Comparison of ENCODE assay signal across 26 cellular contexts in the genomic region with DNA sequence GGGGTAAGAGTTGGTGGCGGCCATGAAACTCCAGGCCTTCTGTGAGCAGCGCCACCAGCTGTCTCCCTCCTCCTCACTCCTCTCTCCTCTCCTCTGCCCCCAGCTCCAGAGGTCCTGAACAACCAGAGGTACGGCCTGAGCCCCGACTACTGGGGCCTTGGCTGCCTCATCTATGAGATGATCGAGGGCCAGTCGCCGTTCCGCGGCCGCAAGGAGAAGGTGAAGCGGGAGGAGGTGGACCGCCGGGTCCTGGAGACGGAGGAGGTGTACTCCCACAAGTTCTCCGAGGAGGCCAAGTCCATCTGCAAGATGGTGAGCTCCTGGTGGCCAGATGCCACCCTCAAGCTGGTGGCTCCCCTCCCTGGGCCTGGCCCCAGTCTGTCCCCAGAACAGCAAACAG.
A peak's percentile ranks its signal among the peaks of the same experiment; 100 is the strongest.
DNase-seq lines count a peak whose midpoint lies in the region; ATAC-seq and TF ChIP-seq lines count a peak whose summit lies in the region.
"Had no signal": no experiment of that assay in that cellular context is flagged by ENCODE, and none has a peak within 500 bp of the region (broad histone marks: within the 10 kb centered on the region; RNA-seq: fewer than 3 reads in every experiment).

No MANE protein-coding gene starts in this region.

- H3K9me3 ChIP-seq in BLaER1 (no peaks in the 10 kb centered on the region), KOPT-K1 (ENCODE audit: insufficient read depth, low read length, poor library complexity, severe bottlenecking) (no peaks in the 10 kb centered on the region), mammary epithelial cell (replicated peaks; ENCODE audit: insufficient read depth, low read length) (no peaks in the 10 kb centered on the region)
- H3K9me3 ChIP-seq: A549, SJSA1 had no signal

- H3K27me3 ChIP-seq in BLaER1 (no peaks in the 10 kb centered on the region), mammary epithelial cell (ENCODE audit: insufficient read depth, low read length) (no peaks in the 10 kb centered on the region)
- H3K27me3 ChIP-seq: SJSA1 had no signal

- H3K4me1 Mint-ChIP-seq in stimulated activated effector memory CD8-positive, alpha-beta T cell treated with anti-CD3 and anti-CD28 coated beads, Interleukin-12 subunit alpha, Interleukin-12 subunit beta, amount 100 ng/mL, for 72 hours = peaks cover 14% of the 10 kb centered on the region

- H3K79me2 ChIP-seq in mammary epithelial cell (ENCODE audit: insufficient read depth, low read length) = no peaks in the 10 kb centered on the region

- H2AFZ ChIP-seq in mammary epithelial cell (ENCODE audit: low read depth, low read length) = no peak overlapping the region

- 100% methylated on average over 5 of the region's 15 CpGs for WGBS in mammary epithelial cell (ENCODE audit: low coverage, missing lambda C conversion rate)

- H3K27ac ChIP-seq in BLaER1 (no peak overlapping the region), KOPT-K1 (ENCODE audit: low read depth, low read length, poor library complexity, severe bottlenecking) (peak overlapping the region; percentile 76), mammary epithelial cell (ENCODE audit: insufficient read depth, low read depth, low read length) (no peak overlapping the region)
- H3K27ac ChIP-seq: A549, C4-2B, HL-60, SJSA1 had no signal

- H4K20me1 ChIP-seq in BLaER1 (peaks cover 24% of the 10 kb centered on the region), mammary epithelial cell (ENCODE audit: insufficient read depth, low read length) (no peaks in the 10 kb centered on the region)

- in situ Hi-C loops in mammary epithelial cell (cut with MboI; ENCODE audit: low sequenced_read_pairs in 2 of 2) = no loop called here

- H3K4me1 ChIP-seq in BLaER1 = peaks cover 55% of the 10 kb centered on the region
- peaks cover 9% of the 10 kb centered on the region for H3K4me1 ChIP-seq in mammary epithelial cell (ENCODE audit: insufficient read depth, low read length)
- H3K4me1 ChIP-seq: A549 had no signal

- H3K36me3 Mint-ChIP-seq in stimulated activated effector memory CD8-positive, alpha-beta T cell treated with anti-CD3 and anti-CD28 coated beads, Interleukin-12 subunit alpha, Interleukin-12 subunit beta, amount 100 ng/mL, for 72 hours = peaks cover 4% of the 10 kb centered on the region

- intact Hi-C loops in left ventricle myocardium superior (cut with micrococcal nuclease) = no loop called here
- intact Hi-C loops in mammary epithelial cell (cut with micrococcal nuclease) = no loop called here

- H3K4me3 ChIP-seq in BLaER1 = no peak overlapping the region
- H3K4me3 ChIP-seq in mammary epithelial cell (replicated peaks in 1 of 3; ENCODE audit: insufficient read depth in 1 of 3, low read depth in 2 of 3, low read length in 3 of 3) = no peak overlapping the region
- H3K4me3 ChIP-seq: A549, GM12878, SJSA1 had no signal

- H3K9ac ChIP-seq in BLaER1 (no peak overlapping the region), mammary epithelial cell (ENCODE audit: insufficient read depth, low read length) (no peak overlapping the region)

- CTCF ChIA-PET in mammary epithelial cell (lab: Charles Lee; ENCODE audit: low non-redundant PET) = no interaction called here

- no TSS peak for BruUV-seq in mammary epithelial cell (replicated peaks; lab: Mats Ljungman, UMichigan)

- H3K36me3 ChIP-seq in BLaER1 (no peaks in the 10 kb centered on the region), KOPT-K1 (ENCODE audit: insufficient read depth, low read length) (peaks cover 21% of the 10 kb centered on the region; the same call in 1 of the 2 replicates), mammary epithelial cell (ENCODE audit: insufficient read depth, low read length) (no peaks in the 10 kb centered on the region)

- no peak for ATAC-seq in left ventricle myocardium superior
- ATAC-seq in stimulated activated effector memory CD8-positive, alpha-beta T cell treated with anti-CD3 and anti-CD28 coated beads, Interleukin-12 subunit alpha, Interleukin-12 subunit beta, amount 100 ng/mL, for 72 hours = no peak
- ATAC-seq: A549, GM12878 had no signal

- peak overlapping the region; percentile 44 for H3K27ac Mint-ChIP-seq in stimulated activated effector memory CD8-positive, alpha-beta T cell treated with anti-CD3 and anti-CD28 coated beads, Interleukin-12 subunit alpha, Interleukin-12 subunit beta, amount 100 ng/mL, for 72 hours

- DNase-seq in left ventricle myocardium superior (peak; percentile 27), mucosa of gallbladder (ENCODE audit: low spot score) (no peak), mammary epithelial cell (no peak), NCI-H1092 treated with DMSO at 0.1 percent for 48 hours (lab: John Stamatoyannopoulos, UW) (no peak)
- no peak for DNase-seq in stimulated activated effector memory CD8-positive, alpha-beta T cell treated with anti-CD3 and anti-CD28 coated beads, Interleukin-12 subunit alpha, Interleukin-12 subunit beta, amount 100 ng/mL, for 72 hours (ENCODE audit: low spot score in 2 of 2)
- DNase-seq: AML-193; CD8-positive, alpha-beta memory T cell; DMS 273 treated with DMSO at 0.1 percent for 48 hours; DMS79; EL; GDM1; Karpas-422; NCI-H1105; NCI-H1436 treated with DMSO at 0.1 percent for 48 hours; NCI-H187 treated with DMSO at 0.1 percent for 48 hours; NCI-H2171 treated with DMSO at 0.1 percent for 48 hours; NCI-H345; NCI-H524; NCI-H774 had no signal

- dilution Hi-C loops in mammary epithelial cell (cut with HindIII; ENCODE audit: low sequenced_read_pairs) = no loop called here

- no peak overlapping the region for H3K4me3 Mint-ChIP-seq in stimulated activated effector memory CD8-positive, alpha-beta T cell treated with anti-CD3 and anti-CD28 coated beads, Interleukin-12 subunit alpha, Interleukin-12 subunit beta, amount 100 ng/mL, for 72 hours
- H3K4me3 Mint-ChIP-seq: CD8-positive, alpha-beta memory T cell had no signal

- no peak for TF ChIP-seq CTCF in mammary epithelial cell (conservative IDR thresholded peaks at IDR 0.05 in 1 of 2, IDR thresholded peaks at IDR 0.05 in 1 of 2; ENCODE audit: extremely low read depth in 1 of 2, insufficient read depth in 1 of 2, low read depth in 1 of 2, low read length in 2 of 2)

- H3K4me2 ChIP-seq in BLaER1 = peak overlapping the region; percentile 87
- H3K4me2 ChIP-seq in mammary epithelial cell (ENCODE audit: insufficient read depth, low read depth, low read length) = no peak overlapping the region
- H3K4me2 ChIP-seq: A549 had no signal

- H3K9me3 Mint-ChIP-seq in stimulated activated effector memory CD8-positive, alpha-beta T cell treated with anti-CD3 and anti-CD28 coated beads, Interleukin-12 subunit alpha, Interleukin-12 subunit beta, amount 100 ng/mL, for 72 hours = no peaks in the 10 kb centered on the region
- H3K9me3 Mint-ChIP-seq: CD8-positive, alpha-beta memory T cell had no signal
